In the genomic region with DNA sequence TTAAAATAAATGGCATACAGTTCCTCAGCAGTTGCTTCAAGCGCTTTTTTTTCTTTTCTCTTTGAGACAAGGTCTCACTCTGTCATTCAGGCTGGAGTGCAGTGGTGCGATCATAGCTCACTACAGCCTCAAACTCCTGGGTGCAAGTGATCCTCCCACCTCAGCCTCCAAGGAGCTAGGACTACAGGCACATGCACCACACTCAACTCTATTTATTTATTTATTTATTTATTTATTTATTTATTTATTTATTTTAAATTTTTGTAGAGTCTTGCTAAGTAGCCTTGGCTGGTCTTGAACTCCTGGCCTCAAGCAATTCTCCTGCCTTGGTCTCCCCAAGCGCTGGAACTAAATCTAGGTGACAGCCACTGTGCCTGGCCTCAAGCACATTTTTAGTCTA, we compare ENCODE assay signal across 1 cellular context.
TF ChIP-seq lines count a peak whose summit lies in the region.

No MANE protein-coding gene starts in this region.

TF ChIP-seq in HEK293, 187 proteins besides CTCF, POLR2A, EP300 and RAD21 (continued from another document):
- TF ChIP-seq, protein P1, sequence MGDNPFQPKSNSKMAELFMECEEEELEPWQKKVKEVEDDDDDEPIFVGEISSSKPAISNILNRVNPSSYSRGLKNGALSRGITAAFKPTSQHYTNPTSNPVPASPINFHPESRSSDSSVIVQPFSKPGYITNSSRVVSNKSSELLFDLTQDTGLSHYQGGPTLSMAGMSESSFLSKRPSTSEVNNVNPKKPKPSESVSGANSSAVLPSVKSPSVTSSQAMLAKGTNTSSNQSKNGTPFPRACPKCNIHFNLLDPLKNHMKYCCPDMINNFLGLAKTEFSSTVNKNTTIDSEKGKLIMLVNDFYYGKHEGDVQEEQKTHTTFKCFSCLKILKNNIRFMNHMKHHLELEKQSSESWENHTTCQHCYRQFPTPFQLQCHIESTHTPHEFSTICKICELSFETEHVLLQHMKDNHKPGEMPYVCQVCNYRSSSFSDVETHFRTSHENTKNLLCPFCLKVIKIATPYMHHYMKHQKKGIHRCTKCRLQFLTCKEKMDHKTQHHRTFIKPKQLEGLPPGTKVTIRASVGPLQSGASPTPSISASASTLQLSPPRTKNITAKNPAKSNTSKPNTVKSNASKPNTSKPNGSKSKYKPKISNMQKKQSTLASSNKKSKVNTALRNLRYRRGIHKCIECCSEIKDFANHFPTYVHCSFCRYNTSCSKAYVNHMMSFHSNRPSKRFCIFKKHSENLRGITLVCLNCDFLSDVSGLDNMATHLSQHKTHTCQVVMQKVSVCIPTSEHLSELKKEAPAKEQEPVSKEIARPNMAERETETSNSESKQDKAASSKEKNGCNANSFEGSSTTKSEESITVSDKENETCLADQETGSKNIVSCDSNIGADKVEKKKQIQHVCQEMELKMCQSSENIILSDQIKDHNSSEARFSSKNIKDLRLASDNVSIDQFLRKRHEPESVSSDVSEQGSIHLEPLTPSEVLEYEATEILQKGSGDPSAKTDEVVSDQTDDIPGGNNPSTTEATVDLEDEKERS (tag by site-specific recombination; IDR thresholded peaks at IDR 0.05) = no peak
- TF ChIP-seq ZBTB10 (tag by site-specific recombination; IDR thresholded peaks at IDR 0.05) (no peak), ZNF223 (tag by site-specific recombination; IDR thresholded peaks at IDR 0.05) (no peak), ZNF350 (tag by site-specific recombination; IDR thresholded peaks at IDR 0.05) (no peak), YY2 (tag by site-specific recombination; IDR thresholded peaks at IDR 0.05) (no peak), ZNF391 (tag by site-specific recombination; IDR thresholded peaks at IDR 0.05; ENCODE audit: borderline replicate concordance, low read depth) (no peak), ZNF692 (tag by site-specific recombination; IDR thresholded peaks at IDR 0.05) (no peak), ZNF624 (tag by site-specific recombination; IDR thresholded peaks at IDR 0.05) (no peak), ZBTB7A (tag by site-specific recombination; IDR thresholded peaks at IDR 0.05; ENCODE audit: low read depth) (no peak), ZNF266 (tag by site-specific recombination; IDR thresholded peaks at IDR 0.05; ENCODE audit: low read depth) (0 out of 2 replicates have a peak, but pooled peaks have one; percentile 38), ZNF791 (tag by site-specific recombination; IDR thresholded peaks at IDR 0.05) (no peak), HOXC10 (CRISPR knock-in tag; IDR thresholded peaks at IDR 0.05) (no peak), ZNF423 (tag by site-specific recombination; IDR thresholded peaks at IDR 0.05) (no peak), GFI1B (tag by site-specific recombination; IDR thresholded peaks at IDR 0.05) (0 out of 2 replicates have a peak, but pooled peaks have one; percentile 38), KLF1 (tag by site-specific recombination; IDR thresholded peaks at IDR 0.05) (no peak), ZFP3 (tag by site-specific recombination; IDR thresholded peaks at IDR 0.05; ENCODE audit: low read depth) (peak; percentile 28; the same call in 1 of the 2 replicates), ZNF10 (tag by site-specific recombination; IDR thresholded peaks at IDR 0.05) (no peak), ZBTB1 (tag by site-specific recombination; IDR thresholded peaks at IDR 0.05) (0 out of 2 replicates have a peak, but pooled peaks have one; percentile 55), ZSCAN30 (tag by site-specific recombination; IDR thresholded peaks at IDR 0.05) (no peak), GLIS2 (tag by site-specific recombination; IDR thresholded peaks at IDR 0.05) (no peak), ZNF23 (tag by site-specific recombination; IDR thresholded peaks at IDR 0.05; ENCODE audit: borderline replicate concordance) (no peak), ZNF184 (tag by site-specific recombination; IDR thresholded peaks at IDR 0.05) (no peak), ZNF48 (tag by site-specific recombination; IDR thresholded peaks at IDR 0.05) (no peak), ZBTB11 (tag by site-specific recombination; conservative IDR thresholded peaks at IDR 0.05; ENCODE audit: low read depth) (peak; percentile 74)
- TF ChIP-seq, protein P2, sequence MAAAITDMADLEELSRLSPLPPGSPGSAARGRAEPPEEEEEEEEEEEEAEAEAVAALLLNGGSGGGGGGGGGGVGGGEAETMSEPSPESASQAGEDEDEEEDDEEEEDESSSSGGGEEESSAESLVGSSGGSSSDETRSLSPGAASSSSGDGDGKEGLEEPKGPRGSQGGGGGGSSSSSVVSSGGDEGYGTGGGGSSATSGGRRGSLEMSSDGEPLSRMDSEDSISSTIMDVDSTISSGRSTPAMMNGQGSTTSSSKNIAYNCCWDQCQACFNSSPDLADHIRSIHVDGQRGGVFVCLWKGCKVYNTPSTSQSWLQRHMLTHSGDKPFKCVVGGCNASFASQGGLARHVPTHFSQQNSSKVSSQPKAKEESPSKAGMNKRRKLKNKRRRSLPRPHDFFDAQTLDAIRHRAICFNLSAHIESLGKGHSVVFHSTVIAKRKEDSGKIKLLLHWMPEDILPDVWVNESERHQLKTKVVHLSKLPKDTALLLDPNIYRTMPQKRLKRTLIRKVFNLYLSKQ (tag by site-specific recombination; IDR thresholded peaks at IDR 0.05; ENCODE audit: borderline replicate concordance) = 0 out of 2 replicates have a peak, but pooled peaks have one; percentile 45
- TF ChIP-seq, protein P3, sequence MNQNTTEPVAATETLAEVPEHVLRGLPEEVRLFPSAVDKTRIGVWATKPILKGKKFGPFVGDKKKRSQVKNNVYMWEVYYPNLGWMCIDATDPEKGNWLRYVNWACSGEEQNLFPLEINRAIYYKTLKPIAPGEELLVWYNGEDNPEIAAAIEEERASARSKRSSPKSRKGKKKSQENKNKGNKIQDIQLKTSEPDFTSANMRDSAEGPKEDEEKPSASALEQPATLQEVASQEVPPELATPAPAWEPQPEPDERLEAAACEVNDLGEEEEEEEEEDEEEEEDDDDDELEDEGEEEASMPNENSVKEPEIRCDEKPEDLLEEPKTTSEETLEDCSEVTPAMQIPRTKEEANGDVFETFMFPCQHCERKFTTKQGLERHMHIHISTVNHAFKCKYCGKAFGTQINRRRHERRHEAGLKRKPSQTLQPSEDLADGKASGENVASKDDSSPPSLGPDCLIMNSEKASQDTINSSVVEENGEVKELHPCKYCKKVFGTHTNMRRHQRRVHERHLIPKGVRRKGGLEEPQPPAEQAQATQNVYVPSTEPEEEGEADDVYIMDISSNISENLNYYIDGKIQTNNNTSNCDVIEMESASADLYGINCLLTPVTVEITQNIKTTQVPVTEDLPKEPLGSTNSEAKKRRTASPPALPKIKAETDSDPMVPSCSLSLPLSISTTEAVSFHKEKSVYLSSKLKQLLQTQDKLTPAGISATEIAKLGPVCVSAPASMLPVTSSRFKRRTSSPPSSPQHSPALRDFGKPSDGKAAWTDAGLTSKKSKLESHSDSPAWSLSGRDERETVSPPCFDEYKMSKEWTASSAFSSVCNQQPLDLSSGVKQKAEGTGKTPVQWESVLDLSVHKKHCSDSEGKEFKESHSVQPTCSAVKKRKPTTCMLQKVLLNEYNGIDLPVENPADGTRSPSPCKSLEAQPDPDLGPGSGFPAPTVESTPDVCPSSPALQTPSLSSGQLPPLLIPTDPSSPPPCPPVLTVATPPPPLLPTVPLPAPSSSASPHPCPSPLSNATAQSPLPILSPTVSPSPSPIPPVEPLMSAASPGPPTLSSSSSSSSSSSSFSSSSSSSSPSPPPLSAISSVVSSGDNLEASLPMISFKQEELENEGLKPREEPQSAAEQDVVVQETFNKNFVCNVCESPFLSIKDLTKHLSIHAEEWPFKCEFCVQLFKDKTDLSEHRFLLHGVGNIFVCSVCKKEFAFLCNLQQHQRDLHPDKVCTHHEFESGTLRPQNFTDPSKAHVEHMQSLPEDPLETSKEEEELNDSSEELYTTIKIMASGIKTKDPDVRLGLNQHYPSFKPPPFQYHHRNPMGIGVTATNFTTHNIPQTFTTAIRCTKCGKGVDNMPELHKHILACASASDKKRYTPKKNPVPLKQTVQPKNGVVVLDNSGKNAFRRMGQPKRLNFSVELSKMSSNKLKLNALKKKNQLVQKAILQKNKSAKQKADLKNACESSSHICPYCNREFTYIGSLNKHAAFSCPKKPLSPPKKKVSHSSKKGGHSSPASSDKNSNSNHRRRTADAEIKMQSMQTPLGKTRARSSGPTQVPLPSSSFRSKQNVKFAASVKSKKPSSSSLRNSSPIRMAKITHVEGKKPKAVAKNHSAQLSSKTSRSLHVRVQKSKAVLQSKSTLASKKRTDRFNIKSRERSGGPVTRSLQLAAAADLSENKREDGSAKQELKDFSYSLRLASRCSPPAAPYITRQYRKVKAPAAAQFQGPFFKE (tag by site-specific recombination; IDR thresholded peaks at IDR 0.05; ENCODE audit: borderline replicate concordance) = no peak
- TF ChIP-seq, protein P4, sequence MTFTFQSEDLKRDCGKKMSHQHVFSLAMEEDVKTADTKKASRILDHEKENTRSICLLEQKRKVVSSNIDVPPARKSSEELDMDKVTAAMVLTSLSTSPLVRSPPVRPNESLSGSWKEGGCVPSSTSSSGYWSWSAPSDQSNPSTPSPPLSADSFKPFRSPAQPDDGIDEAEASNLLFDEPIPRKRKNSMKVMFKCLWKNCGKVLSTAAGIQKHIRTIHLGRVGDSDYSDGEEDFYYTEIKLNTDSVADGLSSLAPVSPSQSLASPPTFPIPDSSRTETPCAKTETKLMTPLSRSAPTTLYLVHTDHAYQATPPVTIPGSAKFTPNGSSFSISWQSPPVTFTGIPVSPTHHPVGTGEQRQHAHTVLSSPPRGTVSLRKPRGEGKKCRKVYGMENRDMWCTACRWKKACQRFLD (tag by site-specific recombination; IDR thresholded peaks at IDR 0.05) = no peak
- TF ChIP-seq, protein P5, sequence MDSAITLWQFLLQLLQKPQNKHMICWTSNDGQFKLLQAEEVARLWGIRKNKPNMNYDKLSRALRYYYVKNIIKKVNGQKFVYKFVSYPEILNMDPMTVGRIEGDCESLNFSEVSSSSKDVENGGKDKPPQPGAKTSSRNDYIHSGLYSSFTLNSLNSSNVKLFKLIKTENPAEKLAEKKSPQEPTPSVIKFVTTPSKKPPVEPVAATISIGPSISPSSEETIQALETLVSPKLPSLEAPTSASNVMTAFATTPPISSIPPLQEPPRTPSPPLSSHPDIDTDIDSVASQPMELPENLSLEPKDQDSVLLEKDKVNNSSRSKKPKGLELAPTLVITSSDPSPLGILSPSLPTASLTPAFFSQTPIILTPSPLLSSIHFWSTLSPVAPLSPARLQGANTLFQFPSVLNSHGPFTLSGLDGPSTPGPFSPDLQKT (IDR thresholded peaks at IDR 0.05; ENCODE audit: borderline replicate concordance, low read depth, low read length) = no peak
- TF ChIP-seq, protein P6, sequence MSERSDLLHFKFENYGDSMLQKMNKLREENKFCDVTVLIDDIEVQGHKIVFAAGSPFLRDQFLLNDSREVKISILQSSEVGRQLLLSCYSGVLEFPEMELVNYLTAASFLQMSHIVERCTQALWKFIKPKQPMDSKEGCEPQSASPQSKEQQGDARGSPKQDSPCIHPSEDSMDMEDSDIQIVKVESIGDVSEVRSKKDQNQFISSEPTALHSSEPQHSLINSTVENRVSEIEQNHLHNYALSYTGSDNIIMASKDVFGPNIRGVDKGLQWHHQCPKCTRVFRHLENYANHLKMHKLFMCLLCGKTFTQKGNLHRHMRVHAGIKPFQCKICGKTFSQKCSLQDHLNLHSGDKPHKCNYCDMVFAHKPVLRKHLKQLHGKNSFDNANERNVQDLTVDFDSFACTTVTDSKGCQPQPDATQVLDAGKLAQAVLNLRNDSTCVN (tag by site-specific recombination; optimal IDR thresholded peaks at IDR 0.05) = no peak
